In the genomic region with DNA sequence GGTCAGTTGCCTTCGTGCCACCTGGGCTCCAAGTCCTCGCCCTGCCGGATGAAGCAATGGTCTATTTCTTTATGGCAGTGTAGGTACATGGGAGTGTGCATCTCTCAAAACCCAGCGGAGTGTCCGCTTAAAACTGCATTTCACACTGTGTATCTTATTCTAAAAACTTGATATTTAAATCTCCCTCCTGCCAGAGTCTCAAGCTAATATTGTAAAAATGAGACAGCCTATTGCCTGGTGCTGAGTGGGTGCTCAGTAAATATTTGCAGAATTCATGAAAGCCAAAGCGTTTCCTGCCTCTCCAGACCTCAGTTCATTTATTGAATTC, we compare ENCODE assay signal across 9 cellular contexts. TPM values are rescaled to one million over a fixed set of nuclear protein-coding genes. Genes with fewer than 3 reads are reported as not detected.
DNase-seq lines count a peak whose midpoint lies in the region; ATAC-seq and TF ChIP-seq lines count a peak whose summit lies in the region.
"Had no signal": no experiment of that assay in that cellular context is flagged by ENCODE, and none has a peak within 500 bp of the region (broad histone marks: within the 10 kb centered on the region; RNA-seq: fewer than 3 reads in every experiment).

No MANE protein-coding gene starts in this region.

- TF ChIP-seq CTCF in LNCaP clone FGC (IDR thresholded peaks at IDR 0.05; ENCODE audit: control insufficient read depth, extremely low read depth, insufficient read depth) = no peak

- H3K4me1 ChIP-seq in ES-I3 (ENCODE audit: insufficient read depth, low read length) = 0 out of 2 replicates have a peak, but pooled peaks cover 4% of the 10 kb centered on the region

- no peaks in the 10 kb centered on the region for H3K36me3 ChIP-seq in ES-I3 (ENCODE audit: insufficient read depth, low read length)

- H3K27me3 Mint-ChIP-seq in natural killer cell treated with Interleukin-12 subunit alpha and Interleukin-12 subunit beta and Interleukin-15 and Interleukin-18, amount 100 ng/mL, for 72 hours = no peaks in the 10 kb centered on the region

- peak overlapping the region; percentile 49 for H3K4me3 ChIP-seq in LNCaP clone FGC (ENCODE audit: low read depth, low read length)

- peaks cover 35% of the 10 kb centered on the region in 2 donors for H3K4me1 Mint-ChIP-seq in natural killer cell treated with Interleukin-12 subunit alpha and Interleukin-12 subunit beta and Interleukin-15 and Interleukin-18, amount 100 ng/mL, for 72 hours (ENCODE audit: low read depth in 2 of 2)

- no peaks in the 10 kb centered on the region for H3K9me3 ChIP-seq in ES-I3 (ENCODE audit: control insufficient read depth, insufficient read depth, low read length)

- peak overlapping the region; percentile 56 for H3K27ac ChIP-seq in cingulate gyrus (ENCODE audit: low read depth, low read length)

- peak overlapping the region; percentile 63; the same call in 1 of the 2 replicates for H3K9ac ChIP-seq in ES-I3 (ENCODE audit: low read depth, low read length)

- H3K27ac Mint-ChIP-seq in natural killer cell treated with Interleukin-12 subunit alpha and Interleukin-12 subunit beta and Interleukin-15 and Interleukin-18, amount 100 ng/mL, for 72 hours = peak overlapping the region; percentile 77 to 94

- ATAC-seq in natural killer cell treated with Interleukin-12 subunit alpha and Interleukin-12 subunit beta and Interleukin-15 and Interleukin-18, amount 100 ng/mL, for 72 hours = no peak

- no peak for DNase-seq in LNCaP clone FGC (ENCODE audit: low read depth)
- no peak for DNase-seq in natural killer cell treated with Interleukin-12 subunit alpha and Interleukin-12 subunit beta and Interleukin-15 and Interleukin-18, amount 100 ng/mL, for 72 hours (ENCODE audit: low spot score)
- no peak for DNase-seq in NCI-H1105 (lab: John Stamatoyannopoulos, UW)
- DNase-seq in T-helper 9 cell = no peak
- no peak for DNase-seq in NCI-H2107 treated with DMSO at 0.1 percent for 48 hours (lab: John Stamatoyannopoulos, UW; ENCODE audit: unreplicated experiment)
- no peak for DNase-seq in NCI-H1436 treated with DMSO at 0.1 percent for 48 hours (lab: John Stamatoyannopoulos, UW)

- peak overlapping the region; percentile 91 for H3K4me3 Mint-ChIP-seq in natural killer cell treated with Interleukin-12 subunit alpha and Interleukin-12 subunit beta and Interleukin-15 and Interleukin-18, amount 100 ng/mL, for 72 hours

- no peaks in the 10 kb centered on the region for H3K9me3 Mint-ChIP-seq in natural killer cell treated with Interleukin-12 subunit alpha and Interleukin-12 subunit beta and Interleukin-15 and Interleukin-18, amount 100 ng/mL, for 72 hours

- H3K36me3 Mint-ChIP-seq in natural killer cell treated with Interleukin-12 subunit alpha and Interleukin-12 subunit beta and Interleukin-15 and Interleukin-18, amount 100 ng/mL, for 72 hours = peaks cover 12% of the 10 kb centered on the region

RNA-seq across cellular contexts. Expression of a gene that starts 0.3 kb away (rescaled TPM):
- 10 to 100 TPM; 54.1 to 97.0 TPM for total RNA-seq in natural killer cell treated with Interleukin-12 subunit alpha and Interleukin-12 subunit beta and Interleukin-15 and Interleukin-18, amount 100 ng/mL, for 72 hours

RNA-seq across cellular contexts. Expression of a gene that starts 14.5 kb away (rescaled TPM):
- total RNA-seq in natural killer cell treated with Interleukin-12 subunit alpha and Interleukin-12 subunit beta and Interleukin-15 and Interleukin-18, amount 100 ng/mL, for 72 hours = not detected
- total RNA-seq: RPMI7951 had no signal

RNA-seq across cellular contexts. Expression of a gene that starts 53.4 kb away (rescaled TPM):
- 1 to 10 TPM in 1 of 2 donors, under 1 TPM in 1; 0.67 to 1.8 TPM for total RNA-seq in natural killer cell treated with Interleukin-12 subunit alpha and Interleukin-12 subunit beta and Interleukin-15 and Interleukin-18, amount 100 ng/mL, for 72 hours
